Comparison of ENCODE assay signal across 9 cellular contexts in genomic region chr16:53093162-53093744, GRCh38. TPM values are rescaled to one million over a fixed set of nuclear protein-coding genes. Genes with fewer than 3 reads are reported as not detected.
DNase-seq lines count a peak whose midpoint lies in the region; ATAC-seq, FAIRE-seq and TF ChIP-seq lines count a peak whose summit lies in the region.
"Had no signal": no experiment of that assay in that cellular context is flagged by ENCODE, and none has a peak within 500 bp of the region (broad histone marks: within the 10 kb centered on the region; RNA-seq: fewer than 3 reads in every experiment).

No MANE protein-coding gene starts in this region.

- no peak overlapping the region for H2AFZ ChIP-seq in MM.1S (ENCODE audit: low read length)
- H2AFZ ChIP-seq in neural progenitor cell (replicated peaks): no peak overlapping the region

- no peaks in the 10 kb centered on the region for H3K9me3 Mint-ChIP-seq in neural progenitor cell

- H3K9me3 ChIP-seq in A549 (no peaks in the 10 kb centered on the region), MM.1S (replicated peaks; ENCODE audit: insufficient read depth, low read length) (no peaks in the 10 kb centered on the region), neural progenitor cell (ENCODE audit: low read depth) (no peaks in the 10 kb centered on the region)

- no peak overlapping the region for H3K4me3 ChIP-seq in A549
- no peak overlapping the region for H3K4me3 ChIP-seq in MM.1S (ENCODE audit: low read length)
- no peak overlapping the region for H3K4me3 ChIP-seq in neural progenitor cell
- H3K4me3 ChIP-seq in mesendoderm (ENCODE audit: low read length): no peak overlapping the region

- no peak for TF ChIP-seq POLR2A in A549 (IDR thresholded peaks at IDR 0.05; ENCODE audit: low read length)

- no peak overlapping the region for H3K23ac ChIP-seq in mesendoderm (ENCODE audit: low read length)

- ATAC-seq in A549 (no peak), HG03159 (IDR thresholded peaks at IDR 0.05; ENCODE audit: unreplicated experiment) (no peak)

- H2BK15ac ChIP-seq in mesendoderm (replicated peaks; ENCODE audit: low read depth): no peak overlapping the region

- H4K5ac ChIP-seq in mesendoderm (ENCODE audit: low read length): no peak overlapping the region

- TF ChIP-seq EP300 in A549 (IDR thresholded peaks at IDR 0.05): no peak

- 97% methylated on average over 5 of the region's 5 CpGs for WGBS in A549 (ENCODE audit: missing lambda C conversion rate)
- no CpG with 5 or more reads among the region's 5 CpGs for WGBS in mesendoderm (ENCODE audit: extremely low coverage, insufficient coverage, low lambda C conversion rate)

- peaks cover 5% of the 10 kb centered on the region for H3K79me1 ChIP-seq in mesendoderm (ENCODE audit: low read length)

- H3K4me2 ChIP-seq in A549: peak overlapping the region; percentile 68
- peak overlapping the region; percentile 70; the same call in 1 of the 2 replicates for H3K4me2 ChIP-seq in MM.1S (ENCODE audit: low read depth, low read length)
- H3K4me2 ChIP-seq in neural progenitor cell: no peak overlapping the region
- no peak overlapping the region for H3K4me2 ChIP-seq in mesendoderm (ENCODE audit: low read length)

- no peak overlapping the region for H2AK5ac ChIP-seq in mesendoderm (ENCODE audit: low read length)

- H3K79me2 ChIP-seq in MM.1S (ENCODE audit: low read length) (peaks cover 46% of the 10 kb centered on the region), neural progenitor cell (ENCODE audit: low read depth) (peaks cover 7% of the 10 kb centered on the region), mesendoderm (ENCODE audit: control insufficient read depth, insufficient read depth, low read length) (no peaks in the 10 kb centered on the region)

- H3K9ac ChIP-seq in MM.1S (ENCODE audit: low read length): peak overlapping the region; percentile 34; the same call in 1 of the 2 replicates
- H3K9ac ChIP-seq in neural progenitor cell: no peak overlapping the region
- no peak overlapping the region for H3K9ac ChIP-seq in mesendoderm (ENCODE audit: low read length)

- H3K27ac ChIP-seq in A549 (peak overlapping the region; percentile 76 to 86), MM.1S (ENCODE audit: low read length) (peak overlapping the region; percentile 86), cingulate gyrus (ENCODE audit: low read depth, low read length) (peak overlapping the region; percentile 34), neural progenitor cell (no peak overlapping the region), mesendoderm (ENCODE audit: low read depth, low read length) (no peak overlapping the region)

- H2BK5ac ChIP-seq in mesendoderm (ENCODE audit: low read length): no peak overlapping the region

- no peak overlapping the region for H2BK120ac ChIP-seq in mesendoderm (ENCODE audit: low read depth, low read length)

- H3K36me3 ChIP-seq in MM.1S (replicated peaks; ENCODE audit: insufficient read depth, low read length) (no peaks in the 10 kb centered on the region), neural progenitor cell (no peaks in the 10 kb centered on the region), mesendoderm (ENCODE audit: control insufficient read depth, insufficient read depth, low read length) (no peaks in the 10 kb centered on the region)

- no peaks in the 10 kb centered on the region for H3K9me2 ChIP-seq in MM.1S (replicated peaks; ENCODE audit: insufficient read depth, low read length)

- TF ChIP-seq CTCF in A549 (IDR thresholded peaks at IDR 0.05) (no peak), MM.1S (IDR thresholded peaks at IDR 0.05; ENCODE audit: low read length) (no peak), neural progenitor cell (IDR thresholded peaks at IDR 0.05) (no peak)

- no peak for TF ChIP-seq RAD21 in A549 (conservative IDR thresholded peaks at IDR 0.05 in 1 of 2, IDR thresholded peaks at IDR 0.05 in 1 of 2)

- H4K20me1 ChIP-seq in MM.1S (ENCODE audit: insufficient read depth, low read length): no peaks in the 10 kb centered on the region
- peaks cover 35% of the 10 kb centered on the region for H4K20me1 ChIP-seq in neural progenitor cell (ENCODE audit: low read depth)

- H3K56ac ChIP-seq in mesendoderm (ENCODE audit: low read length): no peak overlapping the region

- no peak overlapping the region for H3K4me3 Mint-ChIP-seq in neural progenitor cell

- POLR2A ChIA-PET in A549 (lab: Yijun Ruan, JAX): interaction anchor here (1.4 kb wide), 1 partner anchor 12 kb away, joined by 4 read pairs; no protein-coding TSS in a partner anchor

- H3K4ac ChIP-seq in mesendoderm (ENCODE audit: low read depth, low read length): no peak overlapping the region

- peak overlapping the region; percentile 17 for H3K27ac Mint-ChIP-seq in neural progenitor cell

- no peak overlapping the region for H3K18ac ChIP-seq in mesendoderm (ENCODE audit: low read length)

- H3K4me1 Mint-ChIP-seq in neural progenitor cell: peaks cover 51% of the 10 kb centered on the region

- H3K4me1 ChIP-seq in A549: peaks cover 59% of the 10 kb centered on the region
- peaks cover 62% of the 10 kb centered on the region for H3K4me1 ChIP-seq in MM.1S (ENCODE audit: low read length)
- H3K4me1 ChIP-seq in neural progenitor cell: peaks cover 37% of the 10 kb centered on the region
- H3K4me1 ChIP-seq in mesendoderm (ENCODE audit: control insufficient read depth, low read depth, low read length): peaks cover 21% of the 10 kb centered on the region

- CTCF ChIA-PET in A549 (lab: Yijun Ruan, JAX): interaction anchor here (0.6 to 1.8 kb wide), 5 partner anchors 12 to 37 kb away, joined by 3 to 5 read pairs (median 4); no protein-coding TSS in a partner anchor

- FAIRE-seq in A549 (lab: Jason Lieb, UNC): no peak

- no peaks in the 10 kb centered on the region for H3K27me3 Mint-ChIP-seq in neural progenitor cell (ENCODE audit: insufficient read depth, low read depth)

- H3K27me3 ChIP-seq in MM.1S (replicated peaks; ENCODE audit: insufficient read depth, low read length) (no peaks in the 10 kb centered on the region), neural progenitor cell (no peaks in the 10 kb centered on the region), mesendoderm (ENCODE audit: insufficient read depth, low read length, poor library complexity) (no peaks in the 10 kb centered on the region)

- peaks cover 33% of the 10 kb centered on the region for H3F3A ChIP-seq in MM.1S (ENCODE audit: insufficient read depth, low read length)
- peaks cover 49% of the 10 kb centered on the region for H3F3A ChIP-seq in neural progenitor cell (ENCODE audit: low read depth)

- DNase-seq in A549 (ENCODE audit: low read depth in 1 of 2, low spot score in 1 of 2) (no peak), MM.1S (peak; percentile 20), neural progenitor cell (ENCODE audit: low spot score) (no peak), mesendoderm (no peak), HT-29 (ENCODE audit: low spot score) (no peak), NCI-H2196 (lab: John Stamatoyannopoulos, UW; ENCODE audit: unreplicated experiment) (no peak)
- DNase-seq: NCI-H226 had no signal

- H4K8ac ChIP-seq in mesendoderm (ENCODE audit: low read depth, low read length): no peak overlapping the region

- H3K36me3 Mint-ChIP-seq in neural progenitor cell: peaks cover 3% of the 10 kb centered on the region

TF ChIP-seq in A549, 52 proteins besides CTCF, POLR2A, EP300 and RAD21:
- TF ChIP-seq BHLHE40 (IDR thresholded peaks at IDR 0.05; ENCODE audit: low read depth, low read length): no peak
- TF ChIP-seq GATA3 (IDR thresholded peaks at IDR 0.05; ENCODE audit: borderline replicate concordance): no peak
- no peak for TF ChIP-seq EHF (CRISPR knock-in tag; IDR thresholded peaks at IDR 0.05)
- TF ChIP-seq ZSCAN20 (CRISPR knock-in tag; IDR thresholded peaks at IDR 0.05): no peak
- TF ChIP-seq HDAC2 (IDR thresholded peaks at IDR 0.05): no peak
- no peak for TF ChIP-seq SMC3 (IDR thresholded peaks at IDR 0.05)
- TF ChIP-seq HES2 (IDR thresholded peaks at IDR 0.05): no peak
- TF ChIP-seq TFCP2L1 (CRISPR knock-in tag; IDR thresholded peaks at IDR 0.05): no peak
TF ChIP-seq in A549: peak in this region for 0.

RNA-seq across cellular contexts. Expression of gene CHD9, which starts 38.5 kb away (rescaled TPM):
- polyA plus RNA-seq in A549 (2011; rRNA removed): 44.9 and 51.6 TPM in 2 replicates
- 5.3 and 5.4 TPM in 2 replicates for polyA plus RNA-seq in A549 (2012; cell fraction: cytosol; rRNA removed)
- polyA plus RNA-seq in A549 (2012; cell fraction: nucleus; rRNA removed): 4.7 and 5.5 TPM in 2 replicates
- 16.2 to 17.9 TPM (median 17.8 TPM) in 3 replicates for polyA plus RNA-seq in A549 (2017; fragmentation: RNase III; extraction: RNeasy Plus Mini Kit Qiagen cat#74134 plus additional on column Dnase treatment)
- 61.4 and 65.6 TPM in 2 replicates for polyA minus RNA-seq in A549 (2011; rRNA and poly(A)+ RNA removed)
- total RNA-seq in neural progenitor cell (ENCODE audit: low replicate concordance): 52.7 and 86.0 TPM in 2 replicates
- 15.7 TPM for polyA plus RNA-seq in mesendoderm (2013, experiment 1 of 2)
- polyA plus RNA-seq in mesendoderm (2013, experiment 2 of 2): 15.7 TPM
- total RNA-seq in HT-29 (2014; rRNA removed; shearing (Covaris generic)): 8.1 and 15.2 TPM in 2 replicates

RNA-seq across cellular contexts. Expression of gene CHD9NB, which starts 40.6 kb away (rescaled TPM):
- polyA plus RNA-seq in A549 (2011; rRNA removed): 2.0 and 2.6 TPM in 2 replicates
- 0.98 and 1.3 TPM in 2 replicates for polyA plus RNA-seq in A549 (2012; cell fraction: cytosol; rRNA removed)
- 0.53 and 0.72 TPM in 2 replicates for polyA plus RNA-seq in A549 (2012; cell fraction: nucleus; rRNA removed)
- 2.8 to 3.4 TPM (median 3.0 TPM) in 3 replicates for polyA plus RNA-seq in A549 (2017; fragmentation: RNase III; extraction: RNeasy Plus Mini Kit Qiagen cat#74134 plus additional on column Dnase treatment)
- 5.0 and 6.3 TPM in 2 replicates for polyA minus RNA-seq in A549 (2011; rRNA and poly(A)+ RNA removed)
- total RNA-seq in neural progenitor cell (ENCODE audit: low replicate concordance): 3.0 and 4.1 TPM in 2 replicates
- polyA plus RNA-seq in mesendoderm (2013, experiment 1 of 2): 0.65 TPM
- 0.84 TPM for polyA plus RNA-seq in mesendoderm (2013, experiment 2 of 2)
- 3.4 and 4.1 TPM in 2 replicates for total RNA-seq in HT-29 (2014; rRNA removed; shearing (Covaris generic))

Comparison
In these comparisons a context has a peak if more than half of its experiments do, and no peak if none do; other contexts are left out.
1. H3K27ac ChIP-seq: peak in A549 (2 of 2), MM.1S (single experiment) and cingulate gyrus (single experiment); none in neural progenitor cell (single experiment) and mesendoderm (single experiment).
2. H3K4me2 ChIP-seq: peak in A549 (single experiment) and MM.1S (single experiment); none in neural progenitor cell (single experiment) and mesendoderm (single experiment).